1 cellular context compared by ENCODE assay signal in genomic region chr20:50789968-50790650, GRCh38.
TF ChIP-seq lines count a peak whose summit lies in the region.

No MANE protein-coding gene starts in this region.

TF ChIP-seq in HepG2, 621 proteins besides CTCF, POLR2A, EP300 and RAD21 (continues in another document):
- TF ChIP-seq NFYB (CRISPR knock-in tag; IDR thresholded peaks at IDR 0.05) = no peak
- TF ChIP-seq ZNF780A (CRISPR knock-in tag; IDR thresholded peaks at IDR 0.05) = no peak
- TF ChIP-seq ZMYM2 (CRISPR knock-in tag; IDR thresholded peaks at IDR 0.05) = 0 out of 2 replicates have a peak, but pooled peaks have one; percentile 8
- TF ChIP-seq, protein P1, sequence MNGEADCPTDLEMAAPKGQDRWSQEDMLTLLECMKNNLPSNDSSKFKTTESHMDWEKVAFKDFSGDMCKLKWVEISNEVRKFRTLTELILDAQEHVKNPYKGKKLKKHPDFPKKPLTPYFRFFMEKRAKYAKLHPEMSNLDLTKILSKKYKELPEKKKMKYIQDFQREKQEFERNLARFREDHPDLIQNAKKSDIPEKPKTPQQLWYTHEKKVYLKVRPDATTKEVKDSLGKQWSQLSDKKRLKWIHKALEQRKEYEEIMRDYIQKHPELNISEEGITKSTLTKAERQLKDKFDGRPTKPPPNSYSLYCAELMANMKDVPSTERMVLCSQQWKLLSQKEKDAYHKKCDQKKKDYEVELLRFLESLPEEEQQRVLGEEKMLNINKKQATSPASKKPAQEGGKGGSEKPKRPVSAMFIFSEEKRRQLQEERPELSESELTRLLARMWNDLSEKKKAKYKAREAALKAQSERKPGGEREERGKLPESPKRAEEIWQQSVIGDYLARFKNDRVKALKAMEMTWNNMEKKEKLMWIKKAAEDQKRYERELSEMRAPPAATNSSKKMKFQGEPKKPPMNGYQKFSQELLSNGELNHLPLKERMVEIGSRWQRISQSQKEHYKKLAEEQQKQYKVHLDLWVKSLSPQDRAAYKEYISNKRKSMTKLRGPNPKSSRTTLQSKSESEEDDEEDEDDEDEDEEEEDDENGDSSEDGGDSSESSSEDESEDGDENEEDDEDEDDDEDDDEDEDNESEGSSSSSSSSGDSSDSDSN (CRISPR knock-in tag; IDR thresholded peaks at IDR 0.05) = no peak
- TF ChIP-seq RCOR2 (CRISPR knock-in tag; IDR thresholded peaks at IDR 0.05) = no peak
- TF ChIP-seq ZNF605 (CRISPR knock-in tag; IDR thresholded peaks at IDR 0.05) = 0 out of 2 replicates have a peak, but pooled peaks have one; percentile 8
- TF ChIP-seq ZSCAN29 (CRISPR knock-in tag; conservative IDR thresholded peaks at IDR 0.05) = 0 out of 2 replicates have a peak, but pooled peaks have one; percentile 26
- no peak for TF ChIP-seq MAFG (CRISPR knock-in tag; IDR thresholded peaks at IDR 0.05)
- no peak for TF ChIP-seq ZNF441 (CRISPR knock-in tag; IDR thresholded peaks at IDR 0.05; ENCODE audit: borderline replicate concordance)
- no peak for TF ChIP-seq ZNF260 (CRISPR knock-in tag; IDR thresholded peaks at IDR 0.05; ENCODE audit: borderline replicate concordance, low read depth)
- peak; percentile 89 for TF ChIP-seq NFIB (CRISPR knock-in tag; IDR thresholded peaks at IDR 0.05; ENCODE audit: borderline replicate concordance)
- no peak for TF ChIP-seq IRF2 (CRISPR knock-in tag; IDR thresholded peaks at IDR 0.05)
- TF ChIP-seq ZNF343 (CRISPR knock-in tag; IDR thresholded peaks at IDR 0.05) = peak; percentile 10; the same call in 1 of the 2 replicates
- TF ChIP-seq ZNF615 (CRISPR knock-in tag; IDR thresholded peaks at IDR 0.05; ENCODE audit: borderline replicate concordance) = 0 out of 2 replicates have a peak, but pooled peaks have one; percentile 81
- no peak for TF ChIP-seq SMARCE1 (IDR thresholded peaks at IDR 0.05; ENCODE audit: borderline replicate concordance)
- TF ChIP-seq PRPF4 (IDR thresholded peaks at IDR 0.05; ENCODE audit: low read depth, low read length, poor library complexity, severe bottlenecking) = no peak
- TF ChIP-seq, protein P2, sequence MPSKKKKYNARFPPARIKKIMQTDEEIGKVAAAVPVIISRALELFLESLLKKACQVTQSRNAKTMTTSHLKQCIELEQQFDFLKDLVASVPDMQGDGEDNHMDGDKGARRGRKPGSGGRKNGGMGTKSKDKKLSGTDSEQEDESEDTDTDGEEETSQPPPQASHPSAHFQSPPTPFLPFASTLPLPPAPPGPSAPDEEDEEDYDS (CRISPR knock-in tag; IDR thresholded peaks at IDR 0.05) = no peak
- TF ChIP-seq CENPX (CRISPR knock-in tag; IDR thresholded peaks at IDR 0.05) = no peak
- no peak for TF ChIP-seq ZNF138 (CRISPR knock-in tag; IDR thresholded peaks at IDR 0.05; ENCODE audit: low read depth)
- TF ChIP-seq GTF3A (CRISPR knock-in tag; conservative IDR thresholded peaks at IDR 0.05) = peak; percentile 77; the same call in 1 of the 2 replicates
- no peak for TF ChIP-seq CBX1 (IDR thresholded peaks at IDR 0.05; ENCODE audit: low read depth)
- TF ChIP-seq EZH2 (conservative IDR thresholded peaks at IDR 0.05; ENCODE audit: low read depth, low read length) = no peak
- TF ChIP-seq, protein P3, sequence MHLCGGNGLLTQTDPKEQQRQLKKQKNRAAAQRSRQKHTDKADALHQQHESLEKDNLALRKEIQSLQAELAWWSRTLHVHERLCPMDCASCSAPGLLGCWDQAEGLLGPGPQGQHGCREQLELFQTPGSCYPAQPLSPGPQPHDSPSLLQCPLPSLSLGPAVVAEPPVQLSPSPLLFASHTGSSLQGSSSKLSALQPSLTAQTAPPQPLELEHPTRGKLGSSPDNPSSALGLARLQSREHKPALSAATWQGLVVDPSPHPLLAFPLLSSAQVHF (CRISPR knock-in tag; IDR thresholded peaks at IDR 0.05) = no peak
- no peak for TF ChIP-seq SAFB2 (CRISPR knock-in tag; IDR thresholded peaks at IDR 0.05; ENCODE audit: borderline replicate concordance, low read depth)
- no peak for TF ChIP-seq THAP9 (CRISPR knock-in tag; IDR thresholded peaks at IDR 0.05; ENCODE audit: borderline replicate concordance)
- TF ChIP-seq SRSF1 (optimal IDR thresholded peaks at IDR 0.05; ENCODE audit: low read depth, low read length) = no peak
- TF ChIP-seq, protein P4, sequence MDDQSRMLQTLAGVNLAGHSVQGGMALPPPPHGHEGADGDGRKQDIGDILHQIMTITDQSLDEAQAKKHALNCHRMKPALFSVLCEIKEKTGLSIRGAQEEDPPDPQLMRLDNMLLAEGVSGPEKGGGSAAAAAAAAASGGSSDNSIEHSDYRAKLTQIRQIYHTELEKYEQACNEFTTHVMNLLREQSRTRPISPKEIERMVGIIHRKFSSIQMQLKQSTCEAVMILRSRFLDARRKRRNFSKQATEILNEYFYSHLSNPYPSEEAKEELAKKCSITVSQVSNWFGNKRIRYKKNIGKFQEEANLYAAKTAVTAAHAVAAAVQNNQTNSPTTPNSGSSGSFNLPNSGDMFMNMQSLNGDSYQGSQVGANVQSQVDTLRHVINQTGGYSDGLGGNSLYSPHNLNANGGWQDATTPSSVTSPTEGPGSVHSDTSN (CRISPR knock-in tag; IDR thresholded peaks at IDR 0.05; ENCODE audit: borderline replicate concordance) = no peak
- TF ChIP-seq CAMTA2 (CRISPR knock-in tag; IDR thresholded peaks at IDR 0.05; ENCODE audit: borderline replicate concordance) = 0 out of 2 replicates have a peak, but pooled peaks have one; percentile 48
- 0 out of 2 replicates have a peak, but pooled peaks have one; percentile 81 for TF ChIP-seq RARG (CRISPR knock-in tag; IDR thresholded peaks at IDR 0.05; ENCODE audit: low read depth)
- no peak for TF ChIP-seq SRSF9 (IDR thresholded peaks at IDR 0.05; ENCODE audit: borderline replicate concordance, insufficient read depth, low read depth, low read length, poor library complexity, severe bottlenecking)
- TF ChIP-seq ZNF275 (CRISPR knock-in tag; IDR thresholded peaks at IDR 0.05; ENCODE audit: borderline replicate concordance) = 0 out of 2 replicates have a peak, but pooled peaks have one; percentile 9
- no peak for TF ChIP-seq KLF13 (CRISPR knock-in tag; IDR thresholded peaks at IDR 0.05)
- TF ChIP-seq ZNF264 (CRISPR knock-in tag; IDR thresholded peaks at IDR 0.05) = no peak
- TF ChIP-seq, protein P5, sequence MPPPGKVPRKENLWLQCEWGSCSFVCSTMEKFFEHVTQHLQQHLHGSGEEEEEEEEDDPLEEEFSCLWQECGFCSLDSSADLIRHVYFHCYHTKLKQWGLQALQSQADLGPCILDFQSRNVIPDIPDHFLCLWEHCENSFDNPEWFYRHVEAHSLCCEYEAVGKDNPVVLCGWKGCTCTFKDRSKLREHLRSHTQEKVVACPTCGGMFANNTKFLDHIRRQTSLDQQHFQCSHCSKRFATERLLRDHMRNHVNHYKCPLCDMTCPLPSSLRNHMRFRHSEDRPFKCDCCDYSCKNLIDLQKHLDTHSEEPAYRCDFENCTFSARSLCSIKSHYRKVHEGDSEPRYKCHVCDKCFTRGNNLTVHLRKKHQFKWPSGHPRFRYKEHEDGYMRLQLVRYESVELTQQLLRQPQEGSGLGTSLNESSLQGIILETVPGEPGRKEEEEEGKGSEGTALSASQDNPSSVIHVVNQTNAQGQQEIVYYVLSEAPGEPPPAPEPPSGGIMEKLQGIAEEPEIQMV (CRISPR knock-in tag; IDR thresholded peaks at IDR 0.05; ENCODE audit: low read depth) = no peak
- TF ChIP-seq SP1 (IDR thresholded peaks at IDR 0.05) = no peak
- TF ChIP-seq SP1 (CRISPR knock-in tag; IDR thresholded peaks at IDR 0.05) = 0 out of 2 replicates have a peak, but pooled peaks have one; percentile 12
- TF ChIP-seq, protein P6, sequence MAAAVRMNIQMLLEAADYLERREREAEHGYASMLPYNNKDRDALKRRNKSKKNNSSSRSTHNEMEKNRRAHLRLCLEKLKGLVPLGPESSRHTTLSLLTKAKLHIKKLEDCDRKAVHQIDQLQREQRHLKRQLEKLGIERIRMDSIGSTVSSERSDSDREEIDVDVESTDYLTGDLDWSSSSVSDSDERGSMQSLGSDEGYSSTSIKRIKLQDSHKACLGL (CRISPR knock-in tag; IDR thresholded peaks at IDR 0.05) = 0 out of 2 replicates have a peak, but pooled peaks have one; percentile 23
- no peak for TF ChIP-seq THAP8 (CRISPR knock-in tag; IDR thresholded peaks at IDR 0.05; ENCODE audit: borderline replicate concordance)
- TF ChIP-seq, protein P7, sequence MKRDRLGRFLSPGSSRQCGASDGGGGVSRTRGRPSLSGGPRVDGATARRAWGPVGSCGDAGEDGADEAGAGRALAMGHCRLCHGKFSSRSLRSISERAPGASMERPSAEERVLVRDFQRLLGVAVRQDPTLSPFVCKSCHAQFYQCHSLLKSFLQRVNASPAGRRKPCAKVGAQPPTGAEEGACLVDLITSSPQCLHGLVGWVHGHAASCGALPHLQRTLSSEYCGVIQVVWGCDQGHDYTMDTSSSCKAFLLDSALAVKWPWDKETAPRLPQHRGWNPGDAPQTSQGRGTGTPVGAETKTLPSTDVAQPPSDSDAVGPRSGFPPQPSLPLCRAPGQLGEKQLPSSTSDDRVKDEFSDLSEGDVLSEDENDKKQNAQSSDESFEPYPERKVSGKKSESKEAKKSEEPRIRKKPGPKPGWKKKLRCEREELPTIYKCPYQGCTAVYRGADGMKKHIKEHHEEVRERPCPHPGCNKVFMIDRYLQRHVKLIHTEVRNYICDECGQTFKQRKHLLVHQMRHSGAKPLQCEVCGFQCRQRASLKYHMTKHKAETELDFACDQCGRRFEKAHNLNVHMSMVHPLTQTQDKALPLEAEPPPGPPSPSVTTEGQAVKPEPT (CRISPR knock-in tag; IDR thresholded peaks at IDR 0.05; ENCODE audit: low read depth) = 0 out of 2 replicates have a peak, but pooled peaks have one; percentile 4
- TF ChIP-seq ZSCAN30 (CRISPR knock-in tag; IDR thresholded peaks at IDR 0.05) = no peak
- no peak for TF ChIP-seq ZBTB4 (CRISPR knock-in tag; IDR thresholded peaks at IDR 0.05; ENCODE audit: borderline replicate concordance)
- TF ChIP-seq ZNF670 (CRISPR knock-in tag; IDR thresholded peaks at IDR 0.05; ENCODE audit: borderline replicate concordance) = no peak
- no peak for TF ChIP-seq ZNF274 (CRISPR knock-in tag; IDR thresholded peaks at IDR 0.05)
- no peak for TF ChIP-seq CREM (IDR thresholded peaks at IDR 0.05)
- no peak for TF ChIP-seq CREM (CRISPR knock-in tag; IDR thresholded peaks at IDR 0.05)
